In the genomic region with DNA sequence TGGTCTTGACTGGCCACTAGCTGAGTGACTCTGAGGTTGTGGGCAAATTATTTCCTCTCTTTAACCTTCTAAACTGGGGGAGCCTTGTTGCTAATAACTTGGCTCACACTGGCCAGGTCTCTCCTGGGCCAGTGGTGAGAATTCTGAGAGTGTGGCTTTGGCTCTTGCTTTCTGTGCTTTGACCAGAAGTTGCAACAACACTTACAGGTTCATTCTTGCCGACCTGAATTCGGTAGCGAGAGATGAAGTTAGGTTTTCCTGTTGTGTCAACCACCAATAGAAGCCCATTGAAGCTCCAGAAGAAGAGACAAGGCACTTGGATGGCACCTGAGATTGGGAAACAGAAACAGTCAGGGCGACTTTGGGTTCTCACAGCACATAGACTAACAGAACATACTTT, we compare ENCODE assay signal across 12 cellular contexts. TPM values are rescaled to one million over a fixed set of nuclear protein-coding genes. Genes with fewer than 3 reads are reported as not detected.
A peak's percentile ranks its signal among the peaks of the same experiment; 100 is the strongest.
DNase-seq lines count a peak whose midpoint lies in the region; ATAC-seq, FAIRE-seq and TF ChIP-seq lines count a peak whose summit lies in the region.
"Had no signal": no experiment of that assay in that cellular context is flagged by ENCODE, and none has a peak within 500 bp of the region (broad histone marks: within the 10 kb centered on the region; RNA-seq: fewer than 3 reads in every experiment).

No MANE protein-coding gene starts in this region.

- H3K9me3 ChIP-seq in HepG2 (ENCODE audit: low read length) (no peaks in the 10 kb centered on the region), right lobe of liver (no peaks in the 10 kb centered on the region), mucosa of rectum (ENCODE audit: control insufficient read depth in 2 of 2, low read length in 2 of 2) (no peaks in the 10 kb centered on the region)

- ATAC-seq in HepG2 (no peak), right lobe of liver (no peak), GM19035 (IDR thresholded peaks at IDR 0.05; ENCODE audit: unreplicated experiment) (no peak)

- H3K27ac Mint-ChIP-seq in activated T-helper 1 cell treated with anti-CD3 and anti-CD28 coated beads, Interleukin-12 subunit alpha, Interleukin-12 subunit beta, Interleukin-2, Interleukin-4 antibody, amounts not matched to agents 30 ng/mL and 10 ng/mL and 1 ng/mL, durations not matched to agents 14 hours and 24 hours and 36 hours = peak overlapping the region; percentile 72
- no peak overlapping the region for H3K27ac Mint-ChIP-seq in HFFc6

- peaks cover 20% of the 10 kb centered on the region for H3K36me3 Mint-ChIP-seq in activated T-helper 1 cell treated with anti-CD3 and anti-CD28 coated beads, Interleukin-12 subunit alpha, Interleukin-12 subunit beta, Interleukin-2, Interleukin-4 antibody, amounts not matched to agents 30 ng/mL and 10 ng/mL and 1 ng/mL, durations not matched to agents 14 hours and 24 hours and 36 hours (ENCODE audit: low read depth)
- no peaks in the 10 kb centered on the region for H3K36me3 Mint-ChIP-seq in HFFc6 (ENCODE audit: low read depth)

- H3K4me2 ChIP-seq in HepG2 (ENCODE audit: low read depth, low read length) = no peak overlapping the region

- no peak for TF ChIP-seq EP300 in HepG2 (IDR thresholded peaks at IDR 0.05; ENCODE audit: low read depth in 2 of 2, low read length in 2 of 2)
- TF ChIP-seq EP300 in HepG2 (CRISPR knock-in tag; IDR thresholded peaks at IDR 0.05; ENCODE audit: borderline replicate concordance) = no peak

- in situ Hi-C loops in HepG2 (cut with HindIII; ENCODE audit: extremely low pct_ligation_motif_present, low pct_unique_long_range_greater_than_20kb) = no loop called here

- TF ChIP-seq RAD21 in HepG2 (CRISPR knock-in tag; IDR thresholded peaks at IDR 0.05) = no peak

- peaks cover 7 to 15% of the 10 kb centered on the region in 2 experiments; a peak in 4 of 5 replicates for H3K36me3 ChIP-seq in HepG2 (replicated peaks in 1 of 2; ENCODE audit: control insufficient read depth in 1 of 2, insufficient read depth in 2 of 2, low read length in 2 of 2)
- H3K36me3 ChIP-seq in right lobe of liver = peaks cover 0 to 41% (median 12%) of the 10 kb centered on the region in 4 donors
- H3K36me3 ChIP-seq in mucosa of rectum (ENCODE audit: control insufficient read depth in 2 of 2, insufficient read depth in 2 of 2, low read length in 2 of 2) = peaks cover 4 to 7% of the 10 kb centered on the region in 2 donors

- H3K27ac ChIP-seq in HepG2 (ENCODE audit: extremely low read length, insufficient read depth, low read length) = no peak overlapping the region
- H3K27ac ChIP-seq in right lobe of liver = no peak overlapping the region
- H3K27ac ChIP-seq in mucosa of rectum (ENCODE audit: low read depth in 2 of 2, low read length in 2 of 2) = peak overlapping the region; percentile 84 to 88

- H3K4me3 Mint-ChIP-seq in activated T-helper 1 cell treated with anti-CD3 and anti-CD28 coated beads, Interleukin-12 subunit alpha, Interleukin-12 subunit beta, Interleukin-2, Interleukin-4 antibody, amounts not matched to agents 30 ng/mL and 10 ng/mL and 1 ng/mL, durations not matched to agents 14 hours and 24 hours and 36 hours = peak overlapping the region; percentile 39
- H3K4me3 Mint-ChIP-seq in HFFc6 = no peak overlapping the region
- H3K4me3 Mint-ChIP-seq: brain; stimulated activated naive CD8-positive, alpha-beta T cell treated with anti-CD3 and anti-CD28 coated beads, Interleukin-15, Interleukin-2, amounts not matched to agents 100 ng/mL and 50 ng/mL, for 24 hours had no signal

- FAIRE-seq in HepG2 (lab: Jason Lieb, UNC) = no peak

- H3K4me1 ChIP-seq in HepG2 (ENCODE audit: insufficient read depth, low read length) (peaks cover 72% of the 10 kb centered on the region), right lobe of liver (peaks cover 0 to 24% (median 2%) of the 10 kb centered on the region in 4 donors), mucosa of rectum (ENCODE audit: control insufficient read depth in 2 of 2, insufficient read depth in 2 of 2, low read length in 2 of 2) (peaks cover 16 to 32% of the 10 kb centered on the region in 2 donors)

- BruUV-seq in HepG2 (replicated peaks; lab: Mats Ljungman, UMichigan) = no TSS peak

- TF ChIP-seq POLR2A in HepG2 (IDR thresholded peaks at IDR 0.05; ENCODE audit: insufficient read depth in 1 of 2, low read depth in 2 of 2, low read length in 2 of 2) (no peak), right lobe of liver (IDR thresholded peaks at IDR 0.05) (no peak)

- no peak overlapping the region for H2AFZ ChIP-seq in HepG2 (ENCODE audit: low read length)

- no peaks in the 10 kb centered on the region for H4K20me1 ChIP-seq in HepG2 (ENCODE audit: insufficient read depth, low read length)

- H3K4me3 ChIP-seq in HepG2 (replicated peaks in 1 of 3; ENCODE audit: insufficient read depth in 1 of 3, low read depth in 2 of 3, low read length in 3 of 3) = no peak overlapping the region
- H3K4me3 ChIP-seq in right lobe of liver = no peak overlapping the region
- peak overlapping the region in 1 of 2 donors; percentile 50 for H3K4me3 ChIP-seq in mucosa of rectum (ENCODE audit: low read length in 2 of 2)

- 92% methylated on average over 4 of the region's 4 CpGs for WGBS in HepG2 (ENCODE audit: low lambda C conversion rate)
- WGBS in right lobe of liver (ENCODE audit: insufficient coverage, low coverage, low lambda C conversion rate, missing lambda C conversion rate) = 73% methylated on average over 4 of the region's 4 CpGs

- intact Hi-C loops in HepG2 (cut with micrococcal nuclease; ENCODE audit: unreplicated experiment) = no loop called here
- intact Hi-C loops in right lobe of liver (cut with DNase I) = no loop called here
- intact Hi-C loops in activated T-helper 1 cell treated with anti-CD3 and anti-CD28 coated beads, Interleukin-12 subunit alpha, Interleukin-12 subunit beta, Interleukin-2, Interleukin-4 antibody, amounts not matched to agents 30 ng/mL and 10 ng/mL and 1 ng/mL, durations not matched to agents 14 hours and 24 hours and 36 hours (cut with micrococcal nuclease) = no loop called here

- CTCF ChIA-PET in HepG2 (lab: Yijun Ruan, JAX; ENCODE audit: low intra/inter-chr PET ratio, low total read pairs) = no interaction called here

- H3K9me3 Mint-ChIP-seq in activated T-helper 1 cell treated with anti-CD3 and anti-CD28 coated beads, Interleukin-12 subunit alpha, Interleukin-12 subunit beta, Interleukin-2, Interleukin-4 antibody, amounts not matched to agents 30 ng/mL and 10 ng/mL and 1 ng/mL, durations not matched to agents 14 hours and 24 hours and 36 hours = no peaks in the 10 kb centered on the region
- no peaks in the 10 kb centered on the region for H3K9me3 Mint-ChIP-seq in HFFc6
- H3K9me3 Mint-ChIP-seq: brain; stimulated activated naive CD8-positive, alpha-beta T cell treated with anti-CD3 and anti-CD28 coated beads, Interleukin-15, Interleukin-2, amounts not matched to agents 100 ng/mL and 50 ng/mL, for 24 hours had no signal

- no peaks in the 10 kb centered on the region for H3K27me3 Mint-ChIP-seq in activated T-helper 1 cell treated with anti-CD3 and anti-CD28 coated beads, Interleukin-12 subunit alpha, Interleukin-12 subunit beta, Interleukin-2, Interleukin-4 antibody, amounts not matched to agents 30 ng/mL and 10 ng/mL and 1 ng/mL, durations not matched to agents 14 hours and 24 hours and 36 hours (ENCODE audit: insufficient read depth)
- H3K27me3 Mint-ChIP-seq in HFFc6 (ENCODE audit: insufficient read depth) = no peaks in the 10 kb centered on the region; the same call in 1 of the 2 replicates
- H3K27me3 Mint-ChIP-seq: stimulated activated naive CD8-positive, alpha-beta T cell treated with anti-CD3 and anti-CD28 coated beads, Interleukin-15, Interleukin-2, amounts not matched to agents 100 ng/mL and 50 ng/mL, for 24 hours had no signal

- no peaks in the 10 kb centered on the region for H3K27me3 ChIP-seq in HepG2 (ENCODE audit: control insufficient read depth in 1 of 2, insufficient read depth in 2 of 2, low read length in 2 of 2)
- no peaks in the 10 kb centered on the region for H3K27me3 ChIP-seq in right lobe of liver
- no peaks in the 10 kb centered on the region for H3K27me3 ChIP-seq in mucosa of rectum (ENCODE audit: control insufficient read depth in 2 of 2, insufficient read depth in 2 of 2, low read length in 2 of 2)

- H3K4me1 Mint-ChIP-seq in activated T-helper 1 cell treated with anti-CD3 and anti-CD28 coated beads, Interleukin-12 subunit alpha, Interleukin-12 subunit beta, Interleukin-2, Interleukin-4 antibody, amounts not matched to agents 30 ng/mL and 10 ng/mL and 1 ng/mL, durations not matched to agents 14 hours and 24 hours and 36 hours (ENCODE audit: low read depth) = peaks cover 46% of the 10 kb centered on the region
- H3K4me1 Mint-ChIP-seq in HFFc6 (ENCODE audit: low read depth) = peaks cover 27% of the 10 kb centered on the region

- POLR2A ChIA-PET in HepG2 (lab: Yijun Ruan, JAX) = interaction anchor here (0.8 to 1.6 kb wide), 4 partner anchors 10 to 28 kb away, joined by 3 to 8 read pairs (median 4); a partner anchor contains a TSS

- no peaks in the 10 kb centered on the region for H3K79me2 ChIP-seq in HepG2 (ENCODE audit: insufficient read depth, low read length)

- H3K9ac ChIP-seq in HepG2 (ENCODE audit: insufficient read depth, low read depth, low read length) (no peak overlapping the region), mucosa of rectum (ENCODE audit: low read depth in 1 of 2, low read length in 2 of 2) (peak overlapping the region in 1 of 2 donors; percentile 30)

- TF ChIP-seq CTCF in HepG2 (CRISPR knock-in tag; IDR thresholded peaks at IDR 0.05) (no peak), right lobe of liver (IDR thresholded peaks at IDR 0.05) (no peak), HFFc6 (IDR thresholded peaks at IDR 0.05) (no peak)

- DNase-seq in HepG2 (ENCODE audit: low spot score) (no peak), right lobe of liver (no peak), HFFc6 (no peak), DMS53 treated with DMSO at 0.1 percent for 48 hours (lab: John Stamatoyannopoulos, UW; ENCODE audit: unreplicated experiment) (no peak), GM19240 (ENCODE audit: insufficient read length, low spot score) (no peak)
- no peak for DNase-seq in activated T-helper 1 cell treated with anti-CD3 and anti-CD28 coated beads, Interleukin-12 subunit alpha, Interleukin-12 subunit beta, Interleukin-2, Interleukin-4 antibody, amounts not matched to agents 30 ng/mL and 10 ng/mL and 1 ng/mL, durations not matched to agents 14 hours and 24 hours and 36 hours (ENCODE audit: low spot score)
- DNase-seq: activated CD4-positive, CD25-positive, alpha-beta regulatory T cell treated with anti-CD3 and anti-CD28 coated beads, Interleukin-2, amount 50 U/mL, for 72 hours; stimulated activated CD4-positive, alpha-beta T cell treated with anti-CD3 and anti-CD28 coated beads, Interleukin-12 subunit alpha, Interleukin-12 subunit beta, amount 100 ng/mL, for 4 hours had no signal

RNA-seq across cellular contexts. Expression of a gene that starts 19.8 kb away (rescaled TPM):
- total RNA-seq in HepG2 (2016; rRNA removed; fragmentation: Illumina TruSeq; extraction: Trizol) (3.0 and 4.7 TPM in 2 replicates), right lobe of liver (10 to 100 TPM; 27.3 to 98.1 (median 53.2) TPM)
- 1.3 and 1.5 TPM in 2 replicates for total RNA-seq in HepG2 (2016; cell fraction: cytosol; rRNA removed; fragmentation: Illumina TruSeq; extraction: Trizol; ENCODE audit: low read depth)
- 4.3 and 5.0 TPM in 2 replicates for total RNA-seq in HepG2 (2016; cell fraction: insoluble cytoplasmic fraction; rRNA removed; fragmentation: Illumina TruSeq; extraction: Trizol)
- 3.5 and 4.3 TPM in 2 replicates for total RNA-seq in HepG2 (2016; cell fraction: membrane; rRNA removed; fragmentation: Illumina TruSeq; extraction: Trizol)
- 5.5 and 5.8 TPM in 2 replicates for total RNA-seq in HepG2 (2016; cell fraction: nucleus; rRNA removed; fragmentation: Illumina TruSeq; extraction: Trizol)
- 49.5 and 58.8 TPM in 2 replicates for polyA plus RNA-seq in HepG2 (2011; rRNA removed)
- polyA plus RNA-seq in HepG2 (2011; cell fraction: cytosol; rRNA removed) = 41.5 and 43.5 TPM in 2 replicates
- 45.2 and 57.4 TPM in 2 replicates for polyA plus RNA-seq in HepG2 (2011; cell fraction: nucleus; rRNA removed)
- 27.6 and 33.1 TPM in 2 replicates for polyA plus RNA-seq in HepG2 (2012)
- 1.3 and 1.9 TPM in 2 replicates for polyA plus RNA-seq in HepG2 (2016; cell fraction: cytosol; fragmentation: Illumina TruSeq; extraction: Trizol; ENCODE audit: low read depth)
- polyA plus RNA-seq in HepG2 (2016; cell fraction: insoluble cytoplasmic fraction; fragmentation: Illumina TruSeq; extraction: Trizol; ENCODE audit: low read depth) = 3.7 and 4.2 TPM in 2 replicates
- polyA plus RNA-seq in HepG2 (2016; cell fraction: membrane; fragmentation: Illumina TruSeq; extraction: Trizol; ENCODE audit: low read depth) = 3.9 and 4.0 TPM in 2 replicates
- 6.6 and 7.0 TPM in 2 replicates for polyA plus RNA-seq in HepG2 (2016; cell fraction: nucleus; fragmentation: Illumina TruSeq; extraction: Trizol; ENCODE audit: insufficient read depth, low read depth)
- polyA minus RNA-seq in HepG2 (2011; rRNA and poly(A)+ RNA removed; ENCODE audit: low replicate concordance) = 0.05 and 101 TPM in 2 replicates
- polyA minus RNA-seq in HepG2 (2011; cell fraction: cytosol; rRNA and poly(A)+ RNA removed) = 23.1 and 27.3 TPM in 2 replicates
- polyA minus RNA-seq in HepG2 (2011; cell fraction: nucleus; rRNA and poly(A)+ RNA removed) = 39.9 and 40.4 TPM in 2 replicates
- total RNA-seq in activated T-helper 1 cell treated with anti-CD3 and anti-CD28 coated beads, Interleukin-12 subunit alpha, Interleukin-12 subunit beta, Interleukin-2, Interleukin-4 antibody, amounts not matched to agents 30 ng/mL and 10 ng/mL and 1 ng/mL, durations not matched to agents 14 hours and 24 hours and 36 hours = not detected in 2 replicates
- total RNA-seq in HFFc6 (2021; fragmentation: NEBNext Ultra II Directional; extraction: Animal tissue kit (Norgen Biotek cat#: 25700)) = 1 to 10 TPM; 3.1 to 4.7 (median 3.6) TPM

RNA-seq across cellular contexts. Expression of a gene that starts 27.8 kb away (rescaled TPM):
- total RNA-seq in HepG2 (2016; rRNA removed; fragmentation: Illumina TruSeq; extraction: Trizol) (37.1 and 50.3 TPM in 2 replicates), right lobe of liver (10 to 100 TPM; 12.4 to 19.6 (median 16.5) TPM)
- 8.5 and 9.5 TPM in 2 replicates for total RNA-seq in HepG2 (2016; cell fraction: cytosol; rRNA removed; fragmentation: Illumina TruSeq; extraction: Trizol; ENCODE audit: low read depth)
- 38.6 and 50.3 TPM in 2 replicates for total RNA-seq in HepG2 (2016; cell fraction: insoluble cytoplasmic fraction; rRNA removed; fragmentation: Illumina TruSeq; extraction: Trizol)
- 21.9 and 23.8 TPM in 2 replicates for total RNA-seq in HepG2 (2016; cell fraction: membrane; rRNA removed; fragmentation: Illumina TruSeq; extraction: Trizol)
- 27.1 and 28.0 TPM in 2 replicates for total RNA-seq in HepG2 (2016; cell fraction: nucleus; rRNA removed; fragmentation: Illumina TruSeq; extraction: Trizol)
- 63.8 and 74.9 TPM in 2 replicates for polyA plus RNA-seq in HepG2 (2011; rRNA removed)
- polyA plus RNA-seq in HepG2 (2011; cell fraction: cytosol; rRNA removed) = 63.2 and 67.0 TPM in 2 replicates
- polyA plus RNA-seq in HepG2 (2011; cell fraction: nucleus; rRNA removed) = 46.3 and 57.5 TPM in 2 replicates
- 54.8 and 56.2 TPM in 2 replicates for polyA plus RNA-seq in HepG2 (2012)
- 4.1 and 5.1 TPM in 2 replicates for polyA plus RNA-seq in HepG2 (2016; cell fraction: cytosol; fragmentation: Illumina TruSeq; extraction: Trizol; ENCODE audit: low read depth)
- 41.9 and 42.7 TPM in 2 replicates for polyA plus RNA-seq in HepG2 (2016; cell fraction: insoluble cytoplasmic fraction; fragmentation: Illumina TruSeq; extraction: Trizol; ENCODE audit: low read depth)
- 12.2 and 12.5 TPM in 2 replicates for polyA plus RNA-seq in HepG2 (2016; cell fraction: membrane; fragmentation: Illumina TruSeq; extraction: Trizol; ENCODE audit: low read depth)
- polyA plus RNA-seq in HepG2 (2016; cell fraction: nucleus; fragmentation: Illumina TruSeq; extraction: Trizol; ENCODE audit: insufficient read depth, low read depth) = 48.0 and 49.6 TPM in 2 replicates
- polyA minus RNA-seq in HepG2 (2011; rRNA and poly(A)+ RNA removed; ENCODE audit: low replicate concordance) = 31.6 and 52.4 TPM in 2 replicates
- polyA minus RNA-seq in HepG2 (2011; cell fraction: cytosol; rRNA and poly(A)+ RNA removed) = 51.4 and 54.3 TPM in 2 replicates
- 35.0 and 39.0 TPM in 2 replicates for polyA minus RNA-seq in HepG2 (2011; cell fraction: nucleus; rRNA and poly(A)+ RNA removed)
- 55.7 and 60.7 TPM in 2 replicates for total RNA-seq in activated T-helper 1 cell treated with anti-CD3 and anti-CD28 coated beads, Interleukin-12 subunit alpha, Interleukin-12 subunit beta, Interleukin-2, Interleukin-4 antibody, amounts not matched to agents 30 ng/mL and 10 ng/mL and 1 ng/mL, durations not matched to agents 14 hours and 24 hours and 36 hours
- 10 to 100 TPM; 29.5 to 38.6 (median 30.8) TPM for total RNA-seq in HFFc6 (2021; fragmentation: NEBNext Ultra II Directional; extraction: Animal tissue kit (Norgen Biotek cat#: 25700))

Comparison
In these comparisons a context has a peak if more than half of its experiments do, and no peak if none do; other contexts are left out.
1. H3K27ac ChIP-seq: peak in mucosa of rectum (2 of 2); none in HepG2 (single experiment) and right lobe of liver (0 of 3).